Comparison of ENCODE assay signal across 6 cellular contexts in the genomic region with DNA sequence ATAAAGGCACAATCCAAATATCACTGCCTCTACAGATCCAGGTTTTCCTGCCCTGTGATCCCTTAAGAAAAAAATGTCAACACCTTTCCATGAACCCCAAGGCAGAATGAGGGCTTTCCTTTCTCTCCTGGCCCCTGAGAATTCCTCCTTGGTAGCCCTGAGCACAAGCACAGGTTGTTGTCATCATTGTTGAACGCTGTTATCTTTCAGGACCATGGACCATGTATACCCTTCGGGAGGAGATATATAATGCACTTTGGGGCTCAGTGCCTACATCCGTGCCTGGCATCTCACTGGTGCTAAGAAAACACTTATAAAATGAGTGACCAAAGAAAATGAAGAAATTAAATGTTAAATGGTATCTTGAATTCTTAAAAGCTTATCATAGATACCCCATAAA.
"Had no signal": no experiment of that assay in that cellular context is flagged by ENCODE, and none has a peak within 500 bp of the region (broad histone marks: within the 10 kb centered on the region; RNA-seq: fewer than 3 reads in every experiment).

No MANE protein-coding gene starts in this region.

- H3K4me3 ChIP-seq: K562 had no signal

- H3K4me3 Mint-ChIP-seq: IgD-negative memory B cell had no signal

- DNase-seq: IMR-90, KBM-7 had no signal

- H3K27ac ChIP-seq: HL-60 had no signal

- H3K36me3 Mint-ChIP-seq: IgD-negative memory B cell had no signal

- H3K27ac Mint-ChIP-seq: IgD-negative memory B cell had no signal

- ATAC-seq: HepG2, K562 had no signal
